1 cellular context compared by ENCODE assay signal in genomic region chr1:27403931-27404330, GRCh38.
TF ChIP-seq lines count a peak whose summit lies in the region.

No MANE protein-coding gene starts in this region.

TF ChIP-seq in IMR-90, 13 proteins besides CTCF, POLR2A, EP300 and RAD21:
- TF ChIP-seq MAFK (IDR thresholded peaks at IDR 0.05; ENCODE audit: low read depth, low read length), result no peak
- no peak for TF ChIP-seq FOS (IDR thresholded peaks at IDR 0.05; ENCODE audit: low read depth, low read length)
- TF ChIP-seq USF2 (IDR thresholded peaks at IDR 0.05; ENCODE audit: low read depth, low read length), result no peak
- no peak for TF ChIP-seq CHD1 (IDR thresholded peaks at IDR 0.05; ENCODE audit: low read depth, low read length)
- no peak for TF ChIP-seq RCOR1 (IDR thresholded peaks at IDR 0.05; ENCODE audit: insufficient replicate concordance, low read length)
- TF ChIP-seq SMC3 (IDR thresholded peaks at IDR 0.05; ENCODE audit: low read depth, low read length), result no peak
- TF ChIP-seq MXI1 (IDR thresholded peaks at IDR 0.05; ENCODE audit: borderline replicate concordance, low read depth, low read length), result no peak
- TF ChIP-seq RFX5 (IDR thresholded peaks at IDR 0.05; ENCODE audit: low read depth, low read length), result no peak
